ENCODE assay signal across 1 cellular context in genomic region chr22:45212306-45212709, GRCh38.
TF ChIP-seq lines count a peak whose summit lies in the region.

No MANE protein-coding gene starts in this region.

TF ChIP-seq in IMR-90, 13 proteins besides CTCF, POLR2A, EP300 and RAD21 (continued from another document):
- TF ChIP-seq USF2 (IDR thresholded peaks at IDR 0.05; ENCODE audit: low read depth, low read length) (peak; percentile 42; the same call in 1 of the 2 replicates), FOS (IDR thresholded peaks at IDR 0.05; ENCODE audit: low read depth, low read length) (peak; percentile 71; the same call in 1 of the 2 replicates), RCOR1 (IDR thresholded peaks at IDR 0.05; ENCODE audit: insufficient replicate concordance, low read length) (no peak), MXI1 (IDR thresholded peaks at IDR 0.05; ENCODE audit: borderline replicate concordance, low read depth, low read length) (peak; percentile 24; the same call in 1 of the 2 replicates), CEBPB (IDR thresholded peaks at IDR 0.05; ENCODE audit: low read depth, low read length) (no peak), NFE2L2 (IDR thresholded peaks at IDR 0.05; ENCODE audit: low read depth, low read length) (peak; percentile 89), CHD1 (IDR thresholded peaks at IDR 0.05; ENCODE audit: low read depth, low read length) (no peak), MAFK (IDR thresholded peaks at IDR 0.05; ENCODE audit: low read depth, low read length) (peak; percentile 58)
